In genomic region chr17:4908301-4908700, GRCh38 we compare ENCODE assay signal across 11 cellular contexts. TPM values are rescaled to one million over a fixed set of nuclear protein-coding genes. Genes with fewer than 3 reads are reported as not detected.
DNase-seq lines count a peak whose midpoint lies in the region; ATAC-seq, FAIRE-seq and TF ChIP-seq lines count a peak whose summit lies in the region.
"Had no signal": no experiment of that assay in that cellular context is flagged by ENCODE, and none has a peak within 500 bp of the region (broad histone marks: within the 10 kb centered on the region; RNA-seq: fewer than 3 reads in every experiment).

No MANE protein-coding gene starts in this region.

- no peak overlapping the region for H3K27ac Mint-ChIP-seq in activated naive CD4-positive, alpha-beta T cell treated with anti-CD3 and anti-CD28 coated beads for 36 hours
- no peak overlapping the region for H3K27ac Mint-ChIP-seq in type B pancreatic cell

- H3K4me2 ChIP-seq in keratinocyte (ENCODE audit: control insufficient read depth, extremely low read depth, insufficient read depth, low read depth, low read length): peak overlapping the region; percentile 93

- no peak overlapping the region for H3K4me3 Mint-ChIP-seq in activated naive CD4-positive, alpha-beta T cell treated with anti-CD3 and anti-CD28 coated beads for 36 hours
- H3K4me3 Mint-ChIP-seq in type B pancreatic cell: no peak overlapping the region

- DNase-seq in activated naive CD4-positive, alpha-beta T cell treated with anti-CD3 and anti-CD28 coated beads for 36 hours: peak; percentile 34
- no peak for DNase-seq in activated naive CD4-positive, alpha-beta T cell treated with Interleukin-2 at 50 U/mL for 16 hours
- DNase-seq in astrocyte of the spinal cord (ENCODE audit: low read depth, low spot score) (peak; percentile 16), keratinocyte (ENCODE audit: low read depth, low spot score) (peak; percentile 58), type B pancreatic cell (ENCODE audit: extremely low spot score, unreplicated experiment) (peak; percentile 67), NCI-H446 (lab: John Stamatoyannopoulos, UW) (no peak)

- H3K27me3 ChIP-seq in keratinocyte (ENCODE audit: control insufficient read depth, extremely low read depth, insufficient read depth, low read length): no peaks in the 10 kb centered on the region

- no peaks in the 10 kb centered on the region for H3K36me3 Mint-ChIP-seq in activated naive CD4-positive, alpha-beta T cell treated with anti-CD3 and anti-CD28 coated beads for 36 hours (ENCODE audit: low read depth)
- peaks cover 3% of the 10 kb centered on the region for H3K36me3 Mint-ChIP-seq in type B pancreatic cell

- peak overlapping the region; percentile 97 for H3K27ac ChIP-seq in keratinocyte (ENCODE audit: control insufficient read depth, insufficient read depth, low read length)

- intact Hi-C loops in activated naive CD4-positive, alpha-beta T cell treated with anti-CD3 and anti-CD28 coated beads for 36 hours (cut with micrococcal nuclease): loop anchor here (2.0 kb wide), 1 partner anchor 32 kb away; the partner anchor contains the start of genes RNF167 and SLC25A11

- H3K9me3 Mint-ChIP-seq in activated naive CD4-positive, alpha-beta T cell treated with anti-CD3 and anti-CD28 coated beads for 36 hours: no peaks in the 10 kb centered on the region
- no peaks in the 10 kb centered on the region for H3K9me3 Mint-ChIP-seq in type B pancreatic cell

- CTCF ChIA-PET in activated naive CD4-positive, alpha-beta T cell treated with anti-CD3 and anti-CD28 coated beads for 36 hours (lab: Charles Lee): interaction anchor here (0.6 to 1.8 kb wide), 8 partner anchors 51 to 262 kb away, joined by 3 to 8 read pairs (median 4); partner anchors contain the start of gene SPAG7

- no peaks in the 10 kb centered on the region for H3K9me1 ChIP-seq in keratinocyte (ENCODE audit: control insufficient read depth, extremely low read depth, insufficient read depth, low read length)

- H3K4me1 ChIP-seq in keratinocyte (ENCODE audit: control insufficient read depth, extremely low read depth, insufficient read depth, low read length): peaks cover 26% of the 10 kb centered on the region

- FAIRE-seq in keratinocyte (lab: Jason Lieb, UNC): peak; percentile 85

- H3K9ac ChIP-seq in keratinocyte (ENCODE audit: control insufficient read depth, extremely low read depth, insufficient read depth, low read length): peak overlapping the region; percentile 83

- H3K4me3 ChIP-seq in astrocyte of the spinal cord (ENCODE audit: low read depth, low read length) (no peak overlapping the region), keratinocyte (ENCODE audit: control insufficient read depth in 2 of 3, extremely low read depth in 1 of 3, insufficient read depth in 2 of 3, low read depth in 1 of 3, low read length in 3 of 3) (peak overlapping the region in 1 of 3 experiments; percentile 4)

- no peaks in the 10 kb centered on the region for H3K36me3 ChIP-seq in keratinocyte (ENCODE audit: control insufficient read depth in 2 of 2, extremely low read depth in 1 of 2, insufficient read depth in 2 of 2, low read length in 2 of 2)

- H3K79me2 ChIP-seq in keratinocyte (ENCODE audit: control insufficient read depth, insufficient read depth, low read length): no peaks in the 10 kb centered on the region

- in situ Hi-C loops in astrocyte of the spinal cord (cut with HindIII; ENCODE audit: low sequenced_read_pairs): no loop called here

- peak overlapping the region; percentile 78 for H2AFZ ChIP-seq in keratinocyte (ENCODE audit: control insufficient read depth, low read length)

- no peak for ATAC-seq in GM18858 (IDR thresholded peaks at IDR 0.05; ENCODE audit: unreplicated experiment)
- no peak for ATAC-seq in GM18907 (IDR thresholded peaks at IDR 0.05; ENCODE audit: unreplicated experiment)

- peaks cover 4% of the 10 kb centered on the region for H3K4me1 Mint-ChIP-seq in activated naive CD4-positive, alpha-beta T cell treated with anti-CD3 and anti-CD28 coated beads for 36 hours (ENCODE audit: low read depth)
- H3K4me1 Mint-ChIP-seq in type B pancreatic cell (ENCODE audit: unreplicated experiment): peaks cover 13% of the 10 kb centered on the region

- H3K9me3 ChIP-seq in keratinocyte (ENCODE audit: control insufficient read depth, low read depth, low read length): no peaks in the 10 kb centered on the region

- no peaks in the 10 kb centered on the region for H3K27me3 Mint-ChIP-seq in activated naive CD4-positive, alpha-beta T cell treated with anti-CD3 and anti-CD28 coated beads for 36 hours (ENCODE audit: low read depth)
- H3K27me3 Mint-ChIP-seq in type B pancreatic cell: peaks cover 8% of the 10 kb centered on the region

- peaks cover 2% of the 10 kb centered on the region for H4K20me1 ChIP-seq in keratinocyte (ENCODE audit: control insufficient read depth, extremely low read depth, insufficient read depth, low read length)

- TF ChIP-seq CTCF in astrocyte of the spinal cord (IDR thresholded peaks at IDR 0.05; ENCODE audit: low read depth, low read length) (no peak), keratinocyte (optimal IDR thresholded peaks at IDR 0.05 in 1 of 3, IDR thresholded peaks at IDR 0.05 in 1 of 3, conservative IDR thresholded peaks at IDR 0.05 in 1 of 3; ENCODE audit: extremely low read depth in 1 of 3, insufficient read depth in 2 of 3, low read length in 3 of 3) (no peak), type B pancreatic cell (conservative IDR thresholded peaks at IDR 0.05) (no peak)

- dilution Hi-C loops in keratinocyte (cut with MboI; ENCODE audit: extremely low pct_ligation_motif_present, low sequenced_read_pairs): no loop called here

RNA-seq across cellular contexts. Expression of gene CHRNE, which starts 5.4 kb away (rescaled TPM):
- total RNA-seq in activated naive CD4-positive, alpha-beta T cell treated with anti-CD3 and anti-CD28 coated beads for 36 hours: under 1 TPM; 0.22 to 0.38 TPM
- 0.02 to 0.04 TPM in 2 of 3 replicates, not detected in the other for polyA plus RNA-seq in keratinocyte
- polyA plus RNA-seq in keratinocyte (2011; ENCODE audit: low read depth): not detected
- not detected in 2 replicates for polyA plus RNA-seq in keratinocyte (2011; cell fraction: cytosol; rRNA removed)
- polyA plus RNA-seq in keratinocyte (2011; cell fraction: nucleus; rRNA removed): 0.07 and 0.24 TPM in 2 replicates
- 0.17 and 0.65 TPM in 2 replicates for polyA plus RNA-seq in keratinocyte (2012; ENCODE audit: low replicate concordance)
- 0.16 TPM in 1 of 3 replicates, not detected in the others for polyA minus RNA-seq in keratinocyte
- polyA minus RNA-seq in keratinocyte (2011; cell fraction: cytosol; rRNA and poly(A)+ RNA removed): not detected
- polyA minus RNA-seq in keratinocyte (2011; cell fraction: nucleus; rRNA and poly(A)+ RNA removed): not detected in 2 replicates
- total RNA-seq in type B pancreatic cell (ENCODE audit: low replicate concordance): 0.27 and 0.52 TPM in 2 replicates
- total RNA-seq: LHCN-M2 had no signal

RNA-seq across cellular contexts. Expression of gene C17orf107, which starts 9.0 kb away (rescaled TPM):
- 1 to 10 TPM; 1.9 TPM for total RNA-seq in activated naive CD4-positive, alpha-beta T cell treated with anti-CD3 and anti-CD28 coated beads for 36 hours
- polyA plus RNA-seq in keratinocyte: 0.31 to 0.68 TPM (median 0.33 TPM) in 3 replicates
- polyA plus RNA-seq in keratinocyte (2011; ENCODE audit: low read depth): 0.51 TPM
- polyA plus RNA-seq in keratinocyte (2011; cell fraction: cytosol; rRNA removed): 0.09 and 0.17 TPM in 2 replicates
- polyA plus RNA-seq in keratinocyte (2011; cell fraction: nucleus; rRNA removed): 2.0 and 3.3 TPM in 2 replicates
- polyA plus RNA-seq in keratinocyte (2012; ENCODE audit: low replicate concordance): 0.30 and 1.4 TPM in 2 replicates
- 0.26 to 0.89 TPM (median 0.83 TPM) in 3 replicates for polyA minus RNA-seq in keratinocyte
- not detected for polyA minus RNA-seq in keratinocyte (2011; cell fraction: cytosol; rRNA and poly(A)+ RNA removed)
- 2.8 and 3.9 TPM in 2 replicates for polyA minus RNA-seq in keratinocyte (2011; cell fraction: nucleus; rRNA and poly(A)+ RNA removed)
- 4.4 and 9.3 TPM in 2 replicates for total RNA-seq in type B pancreatic cell (ENCODE audit: low replicate concordance)

RNA-seq across cellular contexts. Expression of gene GP1BA, which starts 23.8 kb away (rescaled TPM):
- total RNA-seq in activated naive CD4-positive, alpha-beta T cell treated with anti-CD3 and anti-CD28 coated beads for 36 hours: not detected
- not detected in 3 replicates for polyA plus RNA-seq in keratinocyte
- polyA plus RNA-seq in keratinocyte (2011; ENCODE audit: low read depth): not detected
- polyA plus RNA-seq in keratinocyte (2011; cell fraction: cytosol; rRNA removed): 0.03 TPM in 1 of 2 replicates, not detected in the other
- not detected in 2 replicates for polyA plus RNA-seq in keratinocyte (2011; cell fraction: nucleus; rRNA removed)
- 0.74 and 1.5 TPM in 2 replicates for polyA plus RNA-seq in keratinocyte (2012; ENCODE audit: low replicate concordance)
- not detected in 3 replicates for polyA minus RNA-seq in keratinocyte
- not detected for polyA minus RNA-seq in keratinocyte (2011; cell fraction: cytosol; rRNA and poly(A)+ RNA removed)
- polyA minus RNA-seq in keratinocyte (2011; cell fraction: nucleus; rRNA and poly(A)+ RNA removed): not detected in 2 replicates
- not detected in 2 replicates for total RNA-seq in type B pancreatic cell (ENCODE audit: low replicate concordance)
- total RNA-seq: dermis blood vessel endothelial cell, LHCN-M2, urinary bladder had no signal

RNA-seq across cellular contexts. Expression of gene SLC25A11, which starts 31.5 kb away (rescaled TPM):
- total RNA-seq in activated naive CD4-positive, alpha-beta T cell treated with anti-CD3 and anti-CD28 coated beads for 36 hours: 10 to 100 TPM; 63.8 to 65.2 TPM
- 28.3 to 43.6 TPM (median 33.8 TPM) in 3 replicates for polyA plus RNA-seq in keratinocyte
- 30.2 TPM for polyA plus RNA-seq in keratinocyte (2011; ENCODE audit: low read depth)
- 24.2 and 34.0 TPM in 2 replicates for polyA plus RNA-seq in keratinocyte (2011; cell fraction: cytosol; rRNA removed)
- 20.7 and 24.5 TPM in 2 replicates for polyA plus RNA-seq in keratinocyte (2011; cell fraction: nucleus; rRNA removed)
- 26.3 and 42.6 TPM in 2 replicates for polyA plus RNA-seq in keratinocyte (2012; ENCODE audit: low replicate concordance)
- polyA minus RNA-seq in keratinocyte: 30.9 to 80.3 TPM (median 31.3 TPM) in 3 replicates
- 34.0 TPM for polyA minus RNA-seq in keratinocyte (2011; cell fraction: cytosol; rRNA and poly(A)+ RNA removed)
- polyA minus RNA-seq in keratinocyte (2011; cell fraction: nucleus; rRNA and poly(A)+ RNA removed): 12.2 and 12.6 TPM in 2 replicates
- total RNA-seq in type B pancreatic cell (ENCODE audit: low replicate concordance): 60.2 and 63.6 TPM in 2 replicates

RNA-seq across cellular contexts. Expression of gene RNF167, which starts 31.8 kb away (rescaled TPM):
- 100 to 1,000 TPM; 133 to 140 TPM for total RNA-seq in activated naive CD4-positive, alpha-beta T cell treated with anti-CD3 and anti-CD28 coated beads for 36 hours
- polyA plus RNA-seq in keratinocyte: 101 to 129 TPM (median 118 TPM) in 3 replicates
- 76.5 TPM for polyA plus RNA-seq in keratinocyte (2011; ENCODE audit: low read depth)
- polyA plus RNA-seq in keratinocyte (2011; cell fraction: cytosol; rRNA removed): 180 and 200 TPM in 2 replicates
- 197 and 208 TPM in 2 replicates for polyA plus RNA-seq in keratinocyte (2011; cell fraction: nucleus; rRNA removed)
- 124 and 136 TPM in 2 replicates for polyA plus RNA-seq in keratinocyte (2012; ENCODE audit: low replicate concordance)
- 97.9 to 161 TPM (median 108 TPM) in 3 replicates for polyA minus RNA-seq in keratinocyte
- 177 TPM for polyA minus RNA-seq in keratinocyte (2011; cell fraction: cytosol; rRNA and poly(A)+ RNA removed)
- 45.4 and 50.7 TPM in 2 replicates for polyA minus RNA-seq in keratinocyte (2011; cell fraction: nucleus; rRNA and poly(A)+ RNA removed)
- 98.8 and 132 TPM in 2 replicates for total RNA-seq in type B pancreatic cell (ENCODE audit: low replicate concordance)

Comparison
In these comparisons a context has a peak if more than half of its experiments do, and no peak if none do; other contexts are left out.
1. DNase-seq: peak in activated naive CD4-positive, alpha-beta T cell treated with anti-CD3 and anti-CD28 coated beads for 36 hours (single experiment), astrocyte of the spinal cord (single experiment), keratinocyte (single experiment) and type B pancreatic cell (single experiment); none in activated naive CD4-positive, alpha-beta T cell treated with Interleukin-2 at 50 U/mL for 16 hours (single experiment) and NCI-H446 (0 of 2).